In the genomic region with DNA sequence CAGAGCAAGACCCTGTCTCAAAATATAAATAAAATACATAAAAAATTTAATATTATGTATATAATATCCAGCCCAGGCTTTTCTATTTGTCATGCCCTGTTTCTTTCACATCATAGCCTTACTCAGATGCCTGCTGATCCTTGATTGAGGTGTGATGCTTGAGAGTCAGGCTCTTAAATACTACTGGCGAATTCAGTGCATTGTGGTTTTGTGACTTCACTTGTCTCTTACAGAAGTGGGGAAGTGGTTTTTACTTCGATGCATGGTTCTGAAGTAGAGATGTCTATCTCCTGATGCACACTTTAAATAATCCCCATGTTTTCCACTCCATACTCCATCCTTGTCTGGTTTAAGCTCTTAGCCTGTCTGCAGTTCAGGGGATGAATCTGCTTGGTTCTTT, we compare ENCODE assay signal across 9 cellular contexts. TPM values are rescaled to one million over a fixed set of nuclear protein-coding genes. Genes with fewer than 3 reads are reported as not detected.
DNase-seq lines count a peak whose midpoint lies in the region; ATAC-seq and TF ChIP-seq lines count a peak whose summit lies in the region.
"Had no signal": no experiment of that assay in that cellular context is flagged by ENCODE, and none has a peak within 500 bp of the region (broad histone marks: within the 10 kb centered on the region; RNA-seq: fewer than 3 reads in every experiment).

No MANE protein-coding gene starts in this region.

- H3K27me3 ChIP-seq in Loucy (ENCODE audit: insufficient read depth, low read length, poor library complexity, severe bottlenecking): no peaks in the 10 kb centered on the region

- intact Hi-C loops in activated T-helper 1 cell treated with anti-CD3 and anti-CD28 coated beads, Interleukin-12 subunit alpha, Interleukin-12 subunit beta, Interleukin-2, Interleukin-4 antibody, amounts not matched to agents 30 ng/mL and 10 ng/mL and 1 ng/mL, durations not matched to agents 14 hours and 24 hours and 36 hours (cut with micrococcal nuclease): loop anchor here (2.0 kb wide), 4 partner anchors 20 to 50 kb away; partner anchors contain the start of gene ASXL1

- H3K4me3 ChIP-seq in Loucy (ENCODE audit: low read length, poor library complexity, severe bottlenecking): no peak overlapping the region

- H3K4me2 ChIP-seq in Loucy (ENCODE audit: low read depth, low read length, poor library complexity, severe bottlenecking): peak overlapping the region; percentile 51

- no peaks in the 10 kb centered on the region for H3K9me3 ChIP-seq in Loucy (ENCODE audit: insufficient read depth, low read depth, low read length)

- peak; percentile 73 to 91 for ATAC-seq in natural killer cell treated with Interleukin-12 subunit alpha and Interleukin-12 subunit beta and Interleukin-15 and Interleukin-18, amount 100 ng/mL, for 72 hours
- ATAC-seq in HG03469 (IDR thresholded peaks at IDR 0.05; ENCODE audit: unreplicated experiment) (no peak), GM21360 (IDR thresholded peaks at IDR 0.05; ENCODE audit: unreplicated experiment) (no peak)

- H3K4me3 Mint-ChIP-seq in activated T-helper 1 cell treated with anti-CD3 and anti-CD28 coated beads, Interleukin-12 subunit alpha, Interleukin-12 subunit beta, Interleukin-2, Interleukin-4 antibody, amounts not matched to agents 30 ng/mL and 10 ng/mL and 1 ng/mL, durations not matched to agents 14 hours and 24 hours and 36 hours: no peak overlapping the region
- H3K4me3 Mint-ChIP-seq in natural killer cell treated with Interleukin-12 subunit alpha and Interleukin-12 subunit beta and Interleukin-15 and Interleukin-18, amount 100 ng/mL, for 72 hours: peak overlapping the region; percentile 0

- no peak overlapping the region for H3K9ac ChIP-seq in Loucy (ENCODE audit: low read depth, low read length, poor library complexity, severe bottlenecking)

- H4K20me1 ChIP-seq in Loucy (ENCODE audit: insufficient read depth, low read length, poor library complexity, severe bottlenecking): peaks cover 53% of the 10 kb centered on the region

- H3K27ac Mint-ChIP-seq in activated T-helper 1 cell treated with anti-CD3 and anti-CD28 coated beads, Interleukin-12 subunit alpha, Interleukin-12 subunit beta, Interleukin-2, Interleukin-4 antibody, amounts not matched to agents 30 ng/mL and 10 ng/mL and 1 ng/mL, durations not matched to agents 14 hours and 24 hours and 36 hours: peak overlapping the region; percentile 59
- no peak overlapping the region for H3K27ac Mint-ChIP-seq in natural killer cell treated with Interleukin-12 subunit alpha and Interleukin-12 subunit beta and Interleukin-15 and Interleukin-18, amount 100 ng/mL, for 72 hours

- peak; percentile 36 for DNase-seq in activated CD8-positive, alpha-beta memory T cell treated with anti-CD3 and anti-CD28 coated beads, Interleukin-2, amount 50 U/mL, for 1 hour (ENCODE audit: extremely low read depth)
- no peak for DNase-seq in activated CD8-positive, alpha-beta memory T cell treated with anti-CD3 and anti-CD28 coated beads for 24 hours
- DNase-seq in activated T-helper 1 cell treated with anti-CD3 and anti-CD28 coated beads, Interleukin-12 subunit alpha, Interleukin-12 subunit beta, Interleukin-2, Interleukin-4 antibody, amounts not matched to agents 30 ng/mL and 10 ng/mL and 1 ng/mL, durations not matched to agents 14 hours and 24 hours and 36 hours (ENCODE audit: low spot score): peak; percentile 55
- DNase-seq in natural killer cell treated with Interleukin-12 subunit alpha and Interleukin-12 subunit beta and Interleukin-15 and Interleukin-18, amount 100 ng/mL, for 72 hours (ENCODE audit: low spot score): no peak
- no peak for DNase-seq in inferior parietal cortex (ENCODE audit: extremely low spot score)
- DNase-seq: NCI-H2081 had no signal

- peaks cover 68% of the 10 kb centered on the region for H3K4me1 Mint-ChIP-seq in activated T-helper 1 cell treated with anti-CD3 and anti-CD28 coated beads, Interleukin-12 subunit alpha, Interleukin-12 subunit beta, Interleukin-2, Interleukin-4 antibody, amounts not matched to agents 30 ng/mL and 10 ng/mL and 1 ng/mL, durations not matched to agents 14 hours and 24 hours and 36 hours (ENCODE audit: low read depth)
- peaks cover 36 to 43% of the 10 kb centered on the region in 2 donors for H3K4me1 Mint-ChIP-seq in natural killer cell treated with Interleukin-12 subunit alpha and Interleukin-12 subunit beta and Interleukin-15 and Interleukin-18, amount 100 ng/mL, for 72 hours (ENCODE audit: low read depth in 2 of 2)

- H2AFZ ChIP-seq in Loucy (ENCODE audit: low read length): no peak overlapping the region

- H3K27me3 Mint-ChIP-seq in activated T-helper 1 cell treated with anti-CD3 and anti-CD28 coated beads, Interleukin-12 subunit alpha, Interleukin-12 subunit beta, Interleukin-2, Interleukin-4 antibody, amounts not matched to agents 30 ng/mL and 10 ng/mL and 1 ng/mL, durations not matched to agents 14 hours and 24 hours and 36 hours (ENCODE audit: insufficient read depth): no peaks in the 10 kb centered on the region
- H3K27me3 Mint-ChIP-seq in natural killer cell treated with Interleukin-12 subunit alpha and Interleukin-12 subunit beta and Interleukin-15 and Interleukin-18, amount 100 ng/mL, for 72 hours: no peaks in the 10 kb centered on the region

- H3F3A ChIP-seq in Loucy (ENCODE audit: low read depth): peaks cover 3% of the 10 kb centered on the region

- no peak for TF ChIP-seq CTCF in Loucy (conservative IDR thresholded peaks at IDR 0.05; ENCODE audit: low read length)

- peaks cover 30% of the 10 kb centered on the region for H3K36me3 Mint-ChIP-seq in activated T-helper 1 cell treated with anti-CD3 and anti-CD28 coated beads, Interleukin-12 subunit alpha, Interleukin-12 subunit beta, Interleukin-2, Interleukin-4 antibody, amounts not matched to agents 30 ng/mL and 10 ng/mL and 1 ng/mL, durations not matched to agents 14 hours and 24 hours and 36 hours (ENCODE audit: low read depth)
- H3K36me3 Mint-ChIP-seq in natural killer cell treated with Interleukin-12 subunit alpha and Interleukin-12 subunit beta and Interleukin-15 and Interleukin-18, amount 100 ng/mL, for 72 hours: peaks cover 14% of the 10 kb centered on the region

- H3K79me2 ChIP-seq in Loucy (ENCODE audit: insufficient read depth, low read length): peaks cover 90% of the 10 kb centered on the region

- H3K36me3 ChIP-seq in Loucy (ENCODE audit: insufficient read depth, low read length): peaks cover 26% of the 10 kb centered on the region; the same call in 1 of the 2 replicates

- H3K9me2 ChIP-seq in Loucy (replicated peaks; ENCODE audit: low read depth, low read length): no peaks in the 10 kb centered on the region

- H3K4me1 ChIP-seq in Loucy (ENCODE audit: insufficient read depth, low read length, poor library complexity, severe bottlenecking): peaks cover 12% of the 10 kb centered on the region

- no peaks in the 10 kb centered on the region for H3K9me3 Mint-ChIP-seq in activated T-helper 1 cell treated with anti-CD3 and anti-CD28 coated beads, Interleukin-12 subunit alpha, Interleukin-12 subunit beta, Interleukin-2, Interleukin-4 antibody, amounts not matched to agents 30 ng/mL and 10 ng/mL and 1 ng/mL, durations not matched to agents 14 hours and 24 hours and 36 hours
- H3K9me3 Mint-ChIP-seq in natural killer cell treated with Interleukin-12 subunit alpha and Interleukin-12 subunit beta and Interleukin-15 and Interleukin-18, amount 100 ng/mL, for 72 hours: no peaks in the 10 kb centered on the region

RNA-seq across cellular contexts. Expression of gene ASXL1, which starts 29.1 kb away (rescaled TPM):
- 136 and 142 TPM in 2 replicates for total RNA-seq in activated T-helper 1 cell treated with anti-CD3 and anti-CD28 coated beads, Interleukin-12 subunit alpha, Interleukin-12 subunit beta, Interleukin-2, Interleukin-4 antibody, amounts not matched to agents 30 ng/mL and 10 ng/mL and 1 ng/mL, durations not matched to agents 14 hours and 24 hours and 36 hours
- total RNA-seq in natural killer cell treated with Interleukin-12 subunit alpha and Interleukin-12 subunit beta and Interleukin-15 and Interleukin-18, amount 100 ng/mL, for 72 hours: 100 to 1,000 TPM; 119 to 214 TPM

Comparison
In these comparisons a context has a peak if more than half of its experiments do, and no peak if none do; other contexts are left out.
1. DNase-seq: peak in activated CD8-positive, alpha-beta memory T cell treated with anti-CD3 and anti-CD28 coated beads, Interleukin-2, amount 50 U/mL, for 1 hour (single experiment) and activated T-helper 1 cell treated with anti-CD3 and anti-CD28 coated beads, Interleukin-12 subunit alpha, Interleukin-12 subunit beta, Interleukin-2, Interleukin-4 antibody, amounts not matched to agents 30 ng/mL and 10 ng/mL and 1 ng/mL, durations not matched to agents 14 hours and 24 hours and 36 hours (single experiment); none in activated CD8-positive, alpha-beta memory T cell treated with anti-CD3 and anti-CD28 coated beads for 24 hours (single experiment), natural killer cell treated with Interleukin-12 subunit alpha and Interleukin-12 subunit beta and Interleukin-15 and Interleukin-18, amount 100 ng/mL, for 72 hours (single experiment) and inferior parietal cortex (single experiment).
2. ATAC-seq: peak in natural killer cell treated with Interleukin-12 subunit alpha and Interleukin-12 subunit beta and Interleukin-15 and Interleukin-18, amount 100 ng/mL, for 72 hours (2 of 2); none in HG03469 (single experiment) and GM21360 (single experiment).